Comparison of ENCODE assay signal across 9 cellular contexts in the genomic region with DNA sequence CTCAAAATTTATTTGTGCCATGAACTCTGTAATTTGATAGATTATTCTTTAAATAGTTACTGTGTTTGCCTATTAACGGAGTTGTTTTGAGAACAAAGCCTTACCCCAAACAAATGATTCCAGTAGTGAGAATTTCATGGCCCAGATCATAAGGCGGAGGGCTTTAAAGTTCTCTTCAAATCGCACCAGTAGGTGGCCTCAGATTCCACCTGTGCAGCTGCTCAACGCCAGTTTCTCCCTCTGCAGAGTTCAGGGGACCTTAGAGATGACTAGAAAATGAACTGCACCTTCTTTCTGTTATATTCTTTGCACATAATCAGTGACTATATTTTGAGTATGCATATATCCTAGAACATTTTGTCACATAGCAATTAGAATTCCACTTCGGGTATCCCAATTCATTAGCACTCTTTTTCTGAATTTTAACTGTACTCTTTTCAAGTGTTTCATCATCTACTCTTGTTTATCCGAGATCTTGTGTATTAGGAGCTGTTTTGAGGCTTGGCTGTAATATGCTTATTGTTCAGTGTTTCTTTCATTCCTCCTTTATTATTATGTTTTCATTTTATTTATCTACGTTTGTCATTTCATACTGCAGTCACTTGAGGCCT.
DNase-seq lines count a peak whose midpoint lies in the region; ATAC-seq, FAIRE-seq and TF ChIP-seq lines count a peak whose summit lies in the region.
"Had no signal": no experiment of that assay in that cellular context is flagged by ENCODE, and none has a peak within 500 bp of the region (broad histone marks: within the 10 kb centered on the region; RNA-seq: fewer than 3 reads in every experiment).

No MANE protein-coding gene starts in this region.

- FAIRE-seq in bronchial epithelial cell (lab: Jason Lieb, UNC): no peak

- peaks cover 0 to 8% (median 0%) of the 10 kb centered on the region in 3 donors for H3K4me1 ChIP-seq in esophagus squamous epithelium

- H3K9me3 ChIP-seq in esophagus squamous epithelium: no peaks in the 10 kb centered on the region

- TF ChIP-seq CTCF in AG09319 (IDR thresholded peaks at IDR 0.05; ENCODE audit: low read depth, low read length) (peak; percentile 52), bronchial epithelial cell (IDR thresholded peaks at IDR 0.05; ENCODE audit: insufficient read depth, low read length, severe bottlenecking) (peak; percentile 64), nephron progenitor cell (IDR thresholded peaks at IDR 0.05) (peak; percentile 58), esophagus squamous epithelium (IDR thresholded peaks at IDR 0.05) (peak in 3 of 6 experiments; percentile 28 to 57 (median 47))

- no peak for TF ChIP-seq POLR2A in esophagus squamous epithelium (IDR thresholded peaks at IDR 0.05)

- no peaks in the 10 kb centered on the region for H3K9me3 Mint-ChIP-seq in nephron progenitor cell

- WGBS in esophagus squamous epithelium, 2 donors: 47 to 48% methylated on average over 7 of the region's 7 CpGs

- intact Hi-C loops in esophagus squamous epithelium (cut with DNase I): no loop called here

- H3K4me1 Mint-ChIP-seq in nephron progenitor cell: peaks cover 37% of the 10 kb centered on the region

- H3K27me3 ChIP-seq in bronchial epithelial cell (ENCODE audit: control insufficient read depth, insufficient read depth, low read length) (no peaks in the 10 kb centered on the region), esophagus squamous epithelium (no peaks in the 10 kb centered on the region)

- no peaks in the 10 kb centered on the region for H3K36me3 Mint-ChIP-seq in nephron progenitor cell (ENCODE audit: low read depth)

- no peak overlapping the region for H3K4me3 Mint-ChIP-seq in nephron progenitor cell

- H3K4me3 ChIP-seq in bronchial epithelial cell (ENCODE audit: low read depth, low read length) (no peak overlapping the region), esophagus squamous epithelium (no peak overlapping the region)

- DNase-seq in AG09319 (ENCODE audit: extremely low read depth, low read depth) (no peak), NCI-H2227 (lab: John Stamatoyannopoulos, UW; ENCODE audit: unreplicated experiment) (peak; percentile 56), bronchial epithelial cell (ENCODE audit: low read depth) (peak; percentile 29), nephron progenitor cell (peak; percentile 31), HK-2 (ENCODE audit: unreplicated experiment) (no peak), esophagus squamous epithelium (lab: John Stamatoyannopoulos, UW) (no peak)
- DNase-seq in activated CD4-positive, CD25-positive, alpha-beta regulatory T cell treated with anti-CD3 and anti-CD28 coated beads, Interleukin-2, amount 50 U/mL, for 72 hours: no peak

- no peak overlapping the region for H3K27ac ChIP-seq in esophagus squamous epithelium
- H3K27ac ChIP-seq: epithelial cell of prostate had no signal

- H3K27ac Mint-ChIP-seq in nephron progenitor cell: no peak overlapping the region

- ATAC-seq in GM19023 (IDR thresholded peaks at IDR 0.05; ENCODE audit: unreplicated experiment): peak; percentile 63

- peaks cover 6% of the 10 kb centered on the region for H3K27me3 Mint-ChIP-seq in nephron progenitor cell (ENCODE audit: low read depth, poor library complexity)

- H3K36me3 ChIP-seq in bronchial epithelial cell (ENCODE audit: control insufficient read depth, insufficient read depth, low read length) (no peaks in the 10 kb centered on the region), esophagus squamous epithelium (no peaks in the 10 kb centered on the region)

Comparison
In these comparisons a context has a peak if more than half of its experiments do, and no peak if none do; other contexts are left out.
1. DNase-seq: peak in NCI-H2227 (single experiment), bronchial epithelial cell (single experiment) and nephron progenitor cell (single experiment); none in AG09319 (single experiment), HK-2 (single experiment), esophagus squamous epithelium (single experiment) and activated CD4-positive, CD25-positive, alpha-beta regulatory T cell treated with anti-CD3 and anti-CD28 coated beads, Interleukin-2, amount 50 U/mL, for 72 hours (single experiment).